Comparison of ENCODE assay signal across 27 cellular contexts in genomic region chr3:42728056-42728455, GRCh38. TPM values are rescaled to one million over a fixed set of nuclear protein-coding genes. Genes with fewer than 3 reads are reported as not detected.
DNase-seq lines count a peak whose midpoint lies in the region; ATAC-seq, FAIRE-seq and TF ChIP-seq lines count a peak whose summit lies in the region.
"Had no signal": no experiment of that assay in that cellular context is flagged by ENCODE, and none has a peak within 500 bp of the region (broad histone marks: within the 10 kb centered on the region; RNA-seq: fewer than 3 reads in every experiment).

No MANE protein-coding gene starts in this region.

- DNase-seq in K562 (ENCODE audit: extremely low read depth in 1 of 4, low spot score in 3 of 4) (no peak), cardiac septum (ENCODE audit: low spot score) (peak; percentile 81), nucleus accumbens (lab: John Stamatoyannopoulos, UW) (peak in 36 of 56 donors; percentile 23 to 75 (median 50)), testis (peak; percentile 78), osteoblast (ENCODE audit: insufficient read length, low spot score, missing footprints) (no peak), NCI-H1105 treated with DMSO at 0.1 percent for 48 hours (lab: John Stamatoyannopoulos, UW) (no peak), NCI-H1092 treated with DMSO at 0.1 percent for 48 hours (lab: John Stamatoyannopoulos, UW) (no peak), HCEC 1CT (no peak)
- DNase-seq: ACHN; activated B cell treated with CpG ODN at 0.5 μM for 24 hours; activated CD8-positive, alpha-beta T cell treated with anti-CD3 and anti-CD28 coated beads, Interleukin-2, amount 10 ng/mL, durations not matched to agents 7 days and 5 days; naive thymus-derived CD8-positive, alpha-beta T cell; NCI-H1417; NCI-H524; stimulated activated CD4-positive, alpha-beta T cell treated with anti-CD3 and anti-CD28 coated beads, Interleukin-4, amount 100 ng/mL, for 24 hours; stomach had no signal

- in situ Hi-C loops in K562 (cut with MboI), result no loop called here

- 2% methylated on average over 3 of the region's 3 CpGs for WGBS in K562 (ENCODE audit: insufficient coverage, low coverage, missing lambda C conversion rate)
- WGBS in testis, 2 donors, result 18 to 31% methylated on average over 3 of the region's 3 CpGs

- H3K9ac ChIP-seq in K562 (ENCODE audit: insufficient read depth in 1 of 2, low read depth in 2 of 2, low read length in 2 of 2), result no peak overlapping the region

- H4K20me1 ChIP-seq in K562 (replicated peaks; ENCODE audit: control insufficient read depth, insufficient read depth, low read length) (no peaks in the 10 kb centered on the region), osteoblast (ENCODE audit: insufficient read depth, low read length) (no peaks in the 10 kb centered on the region)

- H2AFZ ChIP-seq in K562 (ENCODE audit: low read depth, low read length) (no peak overlapping the region), osteoblast (ENCODE audit: low read length) (no peak overlapping the region)
- H2AFZ ChIP-seq: hepatocyte had no signal

- H3K27ac ChIP-seq in K562 (ENCODE audit: extremely low read depth, low read depth, low read length) (no peak overlapping the region), testis (peak overlapping the region in 1 of 2 donors; percentile 33), osteoblast (ENCODE audit: low read depth, low read length) (no peak overlapping the region)
- H3K27ac ChIP-seq: C4-2B, hepatocyte, stomach had no signal

- TF ChIP-seq EP300 in K562 (IDR thresholded peaks at IDR 0.05; ENCODE audit: low read length), result no peak

- no peaks in the 10 kb centered on the region for H3K9me1 ChIP-seq in K562 (ENCODE audit: control insufficient read depth, insufficient read depth, low read length)

- no TSS peak for BruUV-seq in K562 (replicated peaks; lab: Mats Ljungman, UMichigan)

- H3K4me2 ChIP-seq in K562 (ENCODE audit: insufficient read depth, low read length), result no peak overlapping the region
- H3K4me2 ChIP-seq in osteoblast (ENCODE audit: insufficient read depth, low read length), result no peak overlapping the region
- H3K4me2 ChIP-seq: hepatocyte had no signal

- H3K9me3 ChIP-seq in K562 (replicated peaks; ENCODE audit: control insufficient read depth, insufficient read depth, low read depth, low read length), result 0 out of 2 replicates have a peak, but pooled peaks cover 2% of the 10 kb centered on the region
- no peaks in the 10 kb centered on the region for H3K9me3 ChIP-seq in testis
- no peaks in the 10 kb centered on the region for H3K9me3 ChIP-seq in osteoblast (ENCODE audit: low read depth, low read length)
- H3K9me3 ChIP-seq: stomach, vagina had no signal

- FAIRE-seq in K562 (lab: Jason Lieb, UNC), result peak; percentile 6
- FAIRE-seq: D721Med, GM18507, keratinocyte had no signal

- H3K79me2 ChIP-seq in K562 (ENCODE audit: control insufficient read depth, insufficient read depth, low read length), result no peaks in the 10 kb centered on the region
- H3K79me2 ChIP-seq in osteoblast (ENCODE audit: insufficient read depth, low read length), result no peaks in the 10 kb centered on the region
- H3K79me2 ChIP-seq: hepatocyte had no signal

- H3K4me3 ChIP-seq in K562, result no peak overlapping the region
- no peak overlapping the region for H3K4me3 ChIP-seq in testis
- no peak overlapping the region for H3K4me3 ChIP-seq in osteoblast (ENCODE audit: insufficient read depth, low read length)
- H3K4me3 ChIP-seq: hepatocyte, stomach, vagina had no signal

- CTCF ChIA-PET in K562 (lab: Yijun Ruan, JAX; ENCODE audit: low intra/inter-chr PET ratio), result no interaction called here

- H3K36me3 ChIP-seq in K562 (ENCODE audit: control insufficient read depth, insufficient read depth, low read length), result no peaks in the 10 kb centered on the region
- H3K36me3 ChIP-seq in testis (ENCODE audit: low read depth, missing control alignments), result no peaks in the 10 kb centered on the region
- H3K36me3 ChIP-seq in osteoblast (ENCODE audit: insufficient read depth, low read length), result no peaks in the 10 kb centered on the region
- H3K36me3 ChIP-seq: stomach, vagina had no signal

- TF ChIP-seq POLR2A in K562 (conservative IDR thresholded peaks at IDR 0.05) (no peak), testis (IDR thresholded peaks at IDR 0.05) (no peak)

- ATAC-seq in K562, result peak; percentile 40; the same call in 2 of the 3 replicates
- ATAC-seq: activated CD8-positive, alpha-beta T cell treated with anti-CD3 and anti-CD28 coated beads, Interleukin-2, amount 10 ng/mL, durations not matched to agents 7 days and 5 days; HepG2; naive thymus-derived CD8-positive, alpha-beta T cell; SK-N-SH treated with all-trans-retinoic acid at 6 μM for 48 hours had no signal

- no peaks in the 10 kb centered on the region for H3K4me1 ChIP-seq in K562 (replicated peaks in 1 of 2; ENCODE audit: control insufficient read depth in 2 of 2, insufficient read depth in 2 of 2, low read length in 2 of 2)
- peaks cover 17% of the 10 kb centered on the region for H3K4me1 ChIP-seq in testis
- no peaks in the 10 kb centered on the region for H3K4me1 ChIP-seq in osteoblast (ENCODE audit: insufficient read depth, low read length)
- H3K4me1 ChIP-seq: stomach had no signal

- POLR2A ChIA-PET in K562 (lab: Yijun Ruan, JAX), result no interaction called here

- TF ChIP-seq CTCF in K562 (IDR thresholded peaks at IDR 0.05 in 2 of 3, conservative IDR thresholded peaks at IDR 0.05 in 1 of 3; ENCODE audit: insufficient read depth in 2 of 3, low read depth in 1 of 3, low read length in 3 of 3) (no peak), testis (IDR thresholded peaks at IDR 0.05) (no peak), osteoblast (IDR thresholded peaks at IDR 0.05; ENCODE audit: extremely low read depth, low read depth, low read length) (no peak)

- no peak for TF ChIP-seq RAD21 in K562 (CRISPR knock-in tag; conservative IDR thresholded peaks at IDR 0.05 in 1 of 2, IDR thresholded peaks at IDR 0.05 in 1 of 2)

- H3K27me3 ChIP-seq in K562 (ENCODE audit: control insufficient read depth in 2 of 2, insufficient read depth in 2 of 2, low read length in 2 of 2) (peaks cover 15 to 19% of the 10 kb centered on the region in 2 experiments; a peak in 3 of 5 replicates), testis (no peaks in the 10 kb centered on the region), osteoblast (ENCODE audit: insufficient read depth, low read length) (peaks cover 6% of the 10 kb centered on the region)
- H3K27me3 ChIP-seq: hepatocyte, stomach, vagina had no signal

- intact Hi-C loops in K562 (cut with micrococcal nuclease), result no loop called here
- intact Hi-C loops in cardiac septum (cut with DNase I), result no loop called here
- intact Hi-C loops in testis (cut with DNase I; ENCODE audit: low total_unique reads), result no loop called here

RNA-seq across cellular contexts. Expression of gene HHATL, which starts 25.5 kb away (rescaled TPM):
- total RNA-seq in K562 (2011; cell fraction: chromatin; rRNA removed; ENCODE audit: low replicate concordance), result not detected in 2 replicates
- not detected in 2 replicates for total RNA-seq in K562 (2011; cell fraction: nucleolus; rRNA removed)
- not detected in 2 replicates for total RNA-seq in K562 (2011; cell fraction: nucleoplasm; rRNA removed)
- total RNA-seq in K562 (2014; rRNA removed) (not detected in 2 replicates), K562 (2014; rRNA removed; fragmentation: Illumina TruSeq; extraction: Trizol) (not detected in 2 replicates), K562 (2015; rRNA removed; fragmentation: Illumina TruSeq; extraction: Trizol) (not detected in 2 replicates), K562 (2021) (not detected in 2 replicates), cardiac septum (505 TPM), testis (1 to 10 TPM; 6.4 to 7.2 TPM), osteoblast (not detected in 2 replicates)
- polyA plus RNA-seq in K562 (2011; rRNA removed) (not detected in 2 replicates), K562 (2014; fragmentation: Illumina TruSeq; extraction: Trizol) (not detected in 2 replicates), K562 (2014; fragmentation: Nextera tagmentation; extraction: Ambion mirVana) (not detected), K562 (2014; rRNA removed) (not detected in 2 replicates), testis (ENCODE audit: insufficient read depth, low read depth, low replicate concordance) (6.1 TPM)
- polyA plus RNA-seq in K562 (2011; cell fraction: cytosol; rRNA removed), result not detected in 2 replicates
- not detected in 2 replicates for polyA plus RNA-seq in K562 (2011; cell fraction: nucleus; rRNA removed)
- not detected in 2 replicates for polyA plus RNA-seq in K562 (2012)
- polyA minus RNA-seq in K562 (2011; rRNA and poly(A)+ RNA removed), result not detected in 2 replicates
- not detected in 2 replicates for polyA minus RNA-seq in K562 (2011; cell fraction: cytosol; rRNA and poly(A)+ RNA removed)
- not detected in 2 replicates for polyA minus RNA-seq in K562 (2011; cell fraction: nucleus; rRNA and poly(A)+ RNA removed)
- total RNA-seq: activated B cell treated with CpG ODN at 0.5 μM for 24 hours; activated CD8-positive, alpha-beta T cell treated with anti-CD3 and anti-CD28 coated beads, Interleukin-2, amount 10 ng/mL, durations not matched to agents 7 days and 5 days; chondrocyte; hepatocyte; HepG2; naive thymus-derived CD8-positive, alpha-beta T cell; stomach; vagina had no signal
- polyA plus RNA-seq: hepatocyte; keratinocyte; naive thymus-derived CD8-positive, alpha-beta T cell had no signal

RNA-seq across cellular contexts. Expression of gene KLHL40, which starts 42.7 kb away (rescaled TPM):
- not detected in 2 replicates for total RNA-seq in K562 (2011; cell fraction: chromatin; rRNA removed; ENCODE audit: low replicate concordance)
- total RNA-seq in K562 (2011; cell fraction: nucleolus; rRNA removed), result not detected in 2 replicates
- total RNA-seq in K562 (2011; cell fraction: nucleoplasm; rRNA removed), result not detected in 2 replicates
- total RNA-seq in K562 (2014; rRNA removed) (not detected in 2 replicates), K562 (2014; rRNA removed; fragmentation: Illumina TruSeq; extraction: Trizol) (not detected in 2 replicates), K562 (2015; rRNA removed; fragmentation: Illumina TruSeq; extraction: Trizol) (not detected in 2 replicates), K562 (2021) (not detected in 2 replicates), cardiac septum (0.57 TPM), testis (1 to 10 TPM in 1 of 2 donors, under 1 TPM in 1; 0.62 to 3.1 TPM), osteoblast (not detected in 2 replicates)
- polyA plus RNA-seq in K562 (2011; rRNA removed) (not detected in 2 replicates), K562 (2014; fragmentation: Illumina TruSeq; extraction: Trizol) (not detected in 2 replicates), K562 (2014; fragmentation: Nextera tagmentation; extraction: Ambion mirVana) (not detected), K562 (2014; rRNA removed) (not detected in 2 replicates), testis (ENCODE audit: insufficient read depth, low read depth, low replicate concordance) (3.2 TPM)
- not detected in 2 replicates for polyA plus RNA-seq in K562 (2011; cell fraction: cytosol; rRNA removed)
- not detected in 2 replicates for polyA plus RNA-seq in K562 (2011; cell fraction: nucleus; rRNA removed)
- polyA plus RNA-seq in K562 (2012), result not detected in 2 replicates
- not detected in 2 replicates for polyA minus RNA-seq in K562 (2011; rRNA and poly(A)+ RNA removed)
- not detected in 2 replicates for polyA minus RNA-seq in K562 (2011; cell fraction: cytosol; rRNA and poly(A)+ RNA removed)
- polyA minus RNA-seq in K562 (2011; cell fraction: nucleus; rRNA and poly(A)+ RNA removed), result not detected in 2 replicates
- total RNA-seq: activated B cell treated with CpG ODN at 0.5 μM for 24 hours; activated CD8-positive, alpha-beta T cell treated with anti-CD3 and anti-CD28 coated beads, Interleukin-2, amount 10 ng/mL, durations not matched to agents 7 days and 5 days; chondrocyte; hepatocyte; HepG2; mesenteric fat pad; naive thymus-derived CD8-positive, alpha-beta T cell; posterior vena cava; vagina had no signal
- polyA plus RNA-seq: hepatocyte; HepG2; keratinocyte; naive thymus-derived CD8-positive, alpha-beta T cell had no signal

RNA-seq across cellular contexts. Expression of gene CCDC13, which starts 45.0 kb away (rescaled TPM):
- 0.51 and 1.0 TPM in 2 replicates for total RNA-seq in K562 (2011; cell fraction: chromatin; rRNA removed; ENCODE audit: low replicate concordance)
- 0.53 TPM in 1 of 2 replicates, not detected in the other for total RNA-seq in K562 (2011; cell fraction: nucleolus; rRNA removed)
- total RNA-seq in K562 (2011; cell fraction: nucleoplasm; rRNA removed), result 0.69 TPM in 1 of 2 replicates, not detected in the other
- total RNA-seq in K562 (2014; rRNA removed), result 0.53 and 0.68 TPM in 2 replicates
- total RNA-seq in K562 (2014; rRNA removed; fragmentation: Illumina TruSeq; extraction: Trizol), result 0.67 TPM in 1 of 2 replicates, not detected in the other
- 0.26 and 0.54 TPM in 2 replicates for total RNA-seq in K562 (2015; rRNA removed; fragmentation: Illumina TruSeq; extraction: Trizol)
- 0.24 and 0.49 TPM in 2 replicates for total RNA-seq in K562 (2021)
- polyA plus RNA-seq in K562 (2011; rRNA removed), result 0.22 TPM in 1 of 2 replicates, not detected in the other
- 0.06 and 0.09 TPM in 2 replicates for polyA plus RNA-seq in K562 (2011; cell fraction: cytosol; rRNA removed)
- polyA plus RNA-seq in K562 (2011; cell fraction: nucleus; rRNA removed), result 0.47 and 0.63 TPM in 2 replicates
- 0.30 and 0.46 TPM in 2 replicates for polyA plus RNA-seq in K562 (2012)
- polyA plus RNA-seq in K562 (2014; fragmentation: Illumina TruSeq; extraction: Trizol), result 0.28 and 0.29 TPM in 2 replicates
- under 1 TPM; 0.20 to 0.70 TPM for polyA plus RNA-seq in K562 (2014; fragmentation: Nextera tagmentation; extraction: Ambion mirVana)
- 0.48 and 0.89 TPM in 2 replicates for polyA plus RNA-seq in K562 (2014; rRNA removed)
- polyA minus RNA-seq in K562 (2011; rRNA and poly(A)+ RNA removed), result not detected in 2 replicates
- not detected in 2 replicates for polyA minus RNA-seq in K562 (2011; cell fraction: cytosol; rRNA and poly(A)+ RNA removed)
- not detected in 2 replicates for polyA minus RNA-seq in K562 (2011; cell fraction: nucleus; rRNA and poly(A)+ RNA removed)
- total RNA-seq in cardiac septum, result 1.1 TPM
- total RNA-seq in testis, result 10 to 100 TPM in 1 of 2 donors, 1 to 10 TPM in 1; 6.5 to 12.5 TPM
- 23.0 TPM for polyA plus RNA-seq in testis (ENCODE audit: insufficient read depth, low read depth, low replicate concordance)
- total RNA-seq in osteoblast, result 0.72 and 0.88 TPM in 2 replicates
- polyA plus RNA-seq: hepatocyte; naive thymus-derived CD8-positive, alpha-beta T cell had no signal

Comparison
In these comparisons a context has a peak if more than half of its experiments do, and no peak if none do; other contexts are left out.
1. DNase-seq: peak in cardiac septum (single experiment), nucleus accumbens (36 of 56) and testis (single experiment); none in K562 (0 of 4), osteoblast (single experiment), NCI-H1105 treated with DMSO at 0.1 percent for 48 hours (single experiment), NCI-H1092 treated with DMSO at 0.1 percent for 48 hours (single experiment) and HCEC 1CT (single experiment).
2. RNA of gene HHATL, which starts 25.5 kb away (total RNA-seq): 505 TPM in cardiac septum (single experiment); 6.4 to 7.2 TPM in testis, not detected in K562 and not detected in osteoblast; every median in the first group is over 10 times any median in the second.